Comparison of ENCODE assay signal across 25 cellular contexts in genomic region chr4:93416337-93417102, GRCh38.
A peak's percentile ranks its signal among the peaks of the same experiment; 100 is the strongest.
DNase-seq lines count a peak whose midpoint lies in the region; ATAC-seq and TF ChIP-seq lines count a peak whose summit lies in the region.
"Had no signal": no experiment of that assay in that cellular context is flagged by ENCODE, and none has a peak within 500 bp of the region (broad histone marks: within the 10 kb centered on the region; RNA-seq: fewer than 3 reads in every experiment).

No MANE protein-coding gene starts in this region.

- no peaks in the 10 kb centered on the region for H3K9me2 ChIP-seq in SK-N-SH

- H3K79me2 ChIP-seq in SK-N-SH (ENCODE audit: insufficient read depth) (no peaks in the 10 kb centered on the region), fibroblast of lung (ENCODE audit: control insufficient read depth, insufficient read depth, low read length) (no peaks in the 10 kb centered on the region), smooth muscle cell (ENCODE audit: low read depth) (no peaks in the 10 kb centered on the region)

- H3F3A ChIP-seq in SK-N-SH (replicated peaks; ENCODE audit: insufficient read depth): no peaks in the 10 kb centered on the region
- H3F3A ChIP-seq in smooth muscle cell (ENCODE audit: low read depth): no peaks in the 10 kb centered on the region

- peak overlapping the region; percentile 43; the same call in 1 of the 2 replicates for H2AFZ ChIP-seq in SK-N-SH (ENCODE audit: low read depth)
- no peak overlapping the region for H2AFZ ChIP-seq in fibroblast of lung (ENCODE audit: low read length)
- H2AFZ ChIP-seq in smooth muscle cell (ENCODE audit: low read depth): peak overlapping the region; percentile 21

- WGBS in SK-N-SH (ENCODE audit: low lambda C conversion rate): 6% methylated on average over 4 of the region's 4 CpGs
- WGBS in smooth muscle cell (ENCODE audit: low lambda C conversion rate): 66% methylated on average over 4 of the region's 4 CpGs
- 36 to 48% (median 40%) methylated on average over 4 of the region's 4 CpGs for WGBS in ovary, 3 donors

- H3K9me3 ChIP-seq in SK-N-SH: no peaks in the 10 kb centered on the region
- no peaks in the 10 kb centered on the region for H3K9me3 ChIP-seq in fibroblast of lung (ENCODE audit: control insufficient read depth, insufficient read depth, low read depth, low read length)
- H3K9me3 ChIP-seq in smooth muscle cell (replicated peaks; ENCODE audit: low read depth): no peaks in the 10 kb centered on the region
- H3K9me3 ChIP-seq in ovary: no peaks in the 10 kb centered on the region
- H3K9me3 ChIP-seq: left ventricle myocardium inferior, Peyer's patch, vagina had no signal

- TF ChIP-seq RAD21 in SK-N-SH (IDR thresholded peaks at IDR 0.05; ENCODE audit: low read length): no peak

- CTCF ChIA-PET in SK-N-SH (lab: Yijun Ruan, JAX): no interaction called here

- peak in 1 of 2 experiments; percentile 97; a peak in 2 of 4 replicates for TF ChIP-seq EP300 in SK-N-SH (IDR thresholded peaks at IDR 0.05; ENCODE audit: borderline replicate concordance in 1 of 2, low read depth in 1 of 2, low read length in 1 of 2)
- TF ChIP-seq EP300 in ovary (IDR thresholded peaks at IDR 0.05): no peak

- H3K4me1 ChIP-seq in SK-N-SH (ENCODE audit: control insufficient read depth in 1 of 2, insufficient read depth in 2 of 2, low read depth in 1 of 2, low read length in 1 of 2): peaks cover 0 to 11% of the 10 kb centered on the region in 2 experiments; a peak in 1 of 4 replicates
- no peaks in the 10 kb centered on the region for H3K4me1 ChIP-seq in fibroblast of lung (ENCODE audit: control insufficient read depth, extremely low read depth, insufficient read depth, low read length)
- no peaks in the 10 kb centered on the region for H3K4me1 ChIP-seq in smooth muscle cell (ENCODE audit: low read depth)
- no peaks in the 10 kb centered on the region for H3K4me1 ChIP-seq in ovary (ENCODE audit: insufficient read depth)
- H3K4me1 ChIP-seq: left ventricle myocardium inferior, Peyer's patch, vagina had no signal

- H3K4me3 ChIP-seq in SK-N-SH (ENCODE audit: low read depth in 2 of 2, low read length in 1 of 2): no peak overlapping the region
- no peak overlapping the region for H3K4me3 ChIP-seq in fibroblast of lung (replicated peaks in 1 of 4; ENCODE audit: control extremely low read depth in 1 of 4, insufficient read depth in 1 of 4, low read depth in 3 of 4, low read length in 4 of 4)
- no peak overlapping the region for H3K4me3 ChIP-seq in smooth muscle cell
- no peak overlapping the region for H3K4me3 ChIP-seq in ovary
- H3K4me3 ChIP-seq: GM12878, K562, left ventricle myocardium inferior, Peyer's patch, skin epidermis, vagina had no signal

- H3K9ac ChIP-seq in SK-N-SH (no peak overlapping the region), fibroblast of lung (ENCODE audit: insufficient read depth, low read length) (no peak overlapping the region), smooth muscle cell (ENCODE audit: low read depth) (no peak overlapping the region)

- H3K4me2 ChIP-seq in SK-N-SH (no peak overlapping the region), fibroblast of lung (ENCODE audit: extremely low read depth, insufficient read depth, low read length) (no peak overlapping the region), smooth muscle cell (no peak overlapping the region)

- DNase-seq in DMS 273 (lab: John Stamatoyannopoulos, UW; ENCODE audit: unreplicated experiment) (peak; percentile 18), DMS 273 treated with DMSO at 0.1 percent for 48 hours (lab: John Stamatoyannopoulos, UW) (no peak), SK-N-SH (peak; percentile 37), fibroblast of lung (ENCODE audit: low read depth in 2 of 2) (peak; percentile 25 to 27), smooth muscle cell (lab: John Stamatoyannopoulos, UW; ENCODE audit: unreplicated experiment) (no peak), ovary (no peak)
- DNase-seq: activated CD4-positive, alpha-beta memory T cell treated with anti-CD3 and anti-CD28 coated beads, Interleukin-2, amount 10 ng/mL, durations not matched to agents 7 days and 5 days; cerebellar nuclear complex; glutamatergic neuron; islet precursor cell; left ventricle myocardium inferior; natural killer cell; NCI-H2107; NCI-H446 treated with DMSO at 0.1 percent for 48 hours; Peyer's patch; T-cell had no signal

- TF ChIP-seq POLR2A in ovary (IDR thresholded peaks at IDR 0.05): no peak

- no peak for TF ChIP-seq CTCF in SK-N-SH (IDR thresholded peaks at IDR 0.05)
- TF ChIP-seq CTCF in fibroblast of lung (conservative IDR thresholded peaks at IDR 0.05 in 1 of 2, IDR thresholded peaks at IDR 0.05 in 1 of 2; ENCODE audit: low read depth in 1 of 2, low read length in 2 of 2): no peak
- TF ChIP-seq CTCF in smooth muscle cell (IDR thresholded peaks at IDR 0.05; ENCODE audit: borderline replicate concordance, insufficient read depth, poor library complexity, severe bottlenecking): no peak
- TF ChIP-seq CTCF in ovary (IDR thresholded peaks at IDR 0.05): no peak

- H3K27ac ChIP-seq in SK-N-SH (ENCODE audit: low read depth in 2 of 2, low read length in 1 of 2) (peak overlapping the region in 1 of 2 experiments; percentile 64; a peak in 2 of 4 replicates), fibroblast of lung (ENCODE audit: insufficient read depth, low read length) (no peak overlapping the region), smooth muscle cell (ENCODE audit: low read depth) (no peak overlapping the region), ovary (no peak overlapping the region)
- H3K27ac ChIP-seq: 22Rv1, left ventricle myocardium inferior, Peyer's patch, skin epidermis, vagina had no signal

- H4K20me1 ChIP-seq in SK-N-SH (ENCODE audit: insufficient read depth) (no peaks in the 10 kb centered on the region), fibroblast of lung (ENCODE audit: control insufficient read depth, extremely low read depth, insufficient read depth, low read length) (no peaks in the 10 kb centered on the region), smooth muscle cell (ENCODE audit: low read depth) (no peaks in the 10 kb centered on the region)

- H3K36me3 ChIP-seq in SK-N-SH (replicated peaks in 1 of 2; ENCODE audit: control insufficient read depth in 1 of 2, insufficient read depth in 2 of 2, low read length in 1 of 2): no peaks in the 10 kb centered on the region
- no peaks in the 10 kb centered on the region for H3K36me3 ChIP-seq in fibroblast of lung (ENCODE audit: control insufficient read depth, insufficient read depth, low read length)
- H3K36me3 ChIP-seq in smooth muscle cell (ENCODE audit: low read depth): no peaks in the 10 kb centered on the region
- H3K36me3 ChIP-seq in ovary: no peaks in the 10 kb centered on the region
- H3K36me3 ChIP-seq: left ventricle myocardium inferior, Peyer's patch, vagina had no signal

- ATAC-seq in HG03095 (IDR thresholded peaks at IDR 0.05; ENCODE audit: unreplicated experiment): no peak
- no peak for ATAC-seq in HG02759 (IDR thresholded peaks at IDR 0.05; ENCODE audit: unreplicated experiment)
- ATAC-seq: activated CD4-positive, CD25-positive, alpha-beta regulatory T cell treated with anti-CD3 and anti-CD28 coated beads, Interleukin-2, amount 50 U/mL, for 24 hours; activated T-helper 17 cell treated with anti-CD3 and anti-CD28 coated beads, Interleukin-2, amount 50 U/mL, for 72 hours; GM12878; K562; natural killer cell; T-cell had no signal

- intact Hi-C loops in ovary (cut with DNase I): no loop called here

- H3K27me3 ChIP-seq in SK-N-SH (ENCODE audit: insufficient read depth): no peaks in the 10 kb centered on the region
- no peaks in the 10 kb centered on the region for H3K27me3 ChIP-seq in fibroblast of lung (ENCODE audit: control insufficient read depth, insufficient read depth, low read length)
- no peaks in the 10 kb centered on the region for H3K27me3 ChIP-seq in smooth muscle cell (ENCODE audit: low read depth)
- H3K27me3 ChIP-seq in ovary: no peaks in the 10 kb centered on the region
- H3K27me3 ChIP-seq: Peyer's patch, vagina had no signal

- POLR2A ChIA-PET in SK-N-SH (lab: Yijun Ruan, JAX): no interaction called here

TF ChIP-seq in SK-N-SH, 30 proteins besides CTCF, POLR2A, EP300 and RAD21 (continues in another document):
- TF ChIP-seq NRF1 (IDR thresholded peaks at IDR 0.05; ENCODE audit: low read depth, low read length) (no peak), GATA2 (CRISPR knock-in tag; IDR thresholded peaks at IDR 0.05) (peak; percentile 76), TCF12 (IDR thresholded peaks at IDR 0.05) (peak; percentile 67), CHD2 (IDR thresholded peaks at IDR 0.05; ENCODE audit: low read length, partially characterized antibody) (peak; percentile 51), FOXJ3 (CRISPR knock-in tag; IDR thresholded peaks at IDR 0.05) (peak; percentile 76; the same call in 1 of the 2 replicates), JUND (IDR thresholded peaks at IDR 0.05) (0 out of 2 replicates have a peak, but pooled peaks have one; percentile 9), GABPA (IDR thresholded peaks at IDR 0.05; ENCODE audit: low read depth) (no peak), NFIC (IDR thresholded peaks at IDR 0.05; ENCODE audit: borderline replicate concordance) (no peak), RCOR1 (IDR thresholded peaks at IDR 0.05; ENCODE audit: low read length) (peak; percentile 50; the same call in 1 of the 2 replicates)
- TF ChIP-seq, protein P1, sequence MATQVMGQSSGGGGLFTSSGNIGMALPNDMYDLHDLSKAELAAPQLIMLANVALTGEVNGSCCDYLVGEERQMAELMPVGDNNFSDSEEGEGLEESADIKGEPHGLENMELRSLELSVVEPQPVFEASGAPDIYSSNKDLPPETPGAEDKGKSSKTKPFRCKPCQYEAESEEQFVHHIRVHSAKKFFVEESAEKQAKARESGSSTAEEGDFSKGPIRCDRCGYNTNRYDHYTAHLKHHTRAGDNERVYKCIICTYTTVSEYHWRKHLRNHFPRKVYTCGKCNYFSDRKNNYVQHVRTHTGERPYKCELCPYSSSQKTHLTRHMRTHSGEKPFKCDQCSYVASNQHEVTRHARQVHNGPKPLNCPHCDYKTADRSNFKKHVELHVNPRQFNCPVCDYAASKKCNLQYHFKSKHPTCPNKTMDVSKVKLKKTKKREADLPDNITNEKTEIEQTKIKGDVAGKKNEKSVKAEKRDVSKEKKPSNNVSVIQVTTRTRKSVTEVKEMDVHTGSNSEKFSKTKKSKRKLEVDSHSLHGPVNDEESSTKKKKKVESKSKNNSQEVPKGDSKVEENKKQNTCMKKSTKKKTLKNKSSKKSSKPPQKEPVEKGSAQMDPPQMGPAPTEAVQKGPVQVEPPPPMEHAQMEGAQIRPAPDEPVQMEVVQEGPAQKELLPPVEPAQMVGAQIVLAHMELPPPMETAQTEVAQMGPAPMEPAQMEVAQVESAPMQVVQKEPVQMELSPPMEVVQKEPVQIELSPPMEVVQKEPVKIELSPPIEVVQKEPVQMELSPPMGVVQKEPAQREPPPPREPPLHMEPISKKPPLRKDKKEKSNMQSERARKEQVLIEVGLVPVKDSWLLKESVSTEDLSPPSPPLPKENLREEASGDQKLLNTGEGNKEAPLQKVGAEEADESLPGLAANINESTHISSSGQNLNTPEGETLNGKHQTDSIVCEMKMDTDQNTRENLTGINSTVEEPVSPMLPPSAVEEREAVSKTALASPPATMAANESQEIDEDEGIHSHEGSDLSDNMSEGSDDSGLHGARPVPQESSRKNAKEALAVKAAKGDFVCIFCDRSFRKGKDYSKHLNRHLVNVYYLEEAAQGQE (IDR thresholded peaks at IDR 0.05; ENCODE audit: low read depth, low read length): no peak

Comparison
In these comparisons a context has a peak if more than half of its experiments do, and no peak if none do; other contexts are left out.
1. DNase-seq: peak in DMS 273 (single experiment), SK-N-SH (single experiment) and fibroblast of lung (2 of 2); none in DMS 273 treated with DMSO at 0.1 percent for 48 hours (single experiment), smooth muscle cell (single experiment) and ovary (0 of 5).